9 cellular contexts compared by ENCODE assay signal in the genomic region with DNA sequence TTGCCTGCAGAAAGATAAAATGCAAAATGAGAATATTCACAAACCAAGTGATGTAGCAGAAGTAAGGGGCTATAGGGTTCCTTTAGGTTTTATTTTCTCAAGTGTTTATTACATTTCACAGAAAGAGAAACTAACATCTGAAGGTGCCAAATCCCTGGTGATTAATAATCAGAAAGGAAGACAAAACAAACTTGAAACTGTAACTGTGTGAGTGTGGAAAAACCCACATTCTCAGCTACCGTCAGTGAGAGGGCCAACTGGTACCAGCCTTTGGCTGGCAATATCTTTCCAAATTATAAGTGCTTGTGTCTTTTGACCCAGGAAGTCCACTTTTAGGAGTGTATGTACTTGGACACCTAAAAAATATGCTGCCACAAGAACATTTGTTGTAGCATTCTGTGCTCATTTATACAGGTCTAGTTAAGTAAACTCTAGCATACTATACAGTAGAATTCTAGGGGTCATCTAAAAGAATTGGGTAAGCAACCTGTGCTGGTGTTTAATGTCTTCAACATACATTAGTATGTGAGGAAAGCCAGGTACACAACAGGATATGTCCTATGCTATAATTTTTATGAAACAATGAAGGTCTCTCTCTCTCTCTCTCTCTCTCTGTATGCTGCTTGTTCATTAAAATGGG. TPM values are rescaled to one million over a fixed set of nuclear protein-coding genes. Genes with fewer than 3 reads are reported as not detected.
DNase-seq lines count a peak whose midpoint lies in the region; ATAC-seq and TF ChIP-seq lines count a peak whose summit lies in the region.
"Had no signal": no experiment of that assay in that cellular context is flagged by ENCODE, and none has a peak within 500 bp of the region (broad histone marks: within the 10 kb centered on the region; RNA-seq: fewer than 3 reads in every experiment).

No MANE protein-coding gene starts in this region.

- intact Hi-C loops in PC-3 (cut with micrococcal nuclease), result no loop called here

- no peak overlapping the region for H3K9ac ChIP-seq in PC-3 (ENCODE audit: low read length)

- no peaks in the 10 kb centered on the region for H3K79me2 ChIP-seq in PC-3 (ENCODE audit: low read length)

- no peaks in the 10 kb centered on the region for H3F3A ChIP-seq in PC-3 (ENCODE audit: low read length, unreplicated experiment)

- H3K9me3 Mint-ChIP-seq in activated naive CD8-positive, alpha-beta T cell treated with anti-CD3 and anti-CD28 coated beads, Interleukin-2, amount 10 ng/mL, durations not matched to agents 7 days and 5 days, result peaks cover 3% of the 10 kb centered on the region

- ATAC-seq in GM18858 (IDR thresholded peaks at IDR 0.05; ENCODE audit: unreplicated experiment) (peak; percentile 93), GM21447 (IDR thresholded peaks at IDR 0.05; ENCODE audit: unreplicated experiment) (peak; percentile 93), HG03196 (IDR thresholded peaks at IDR 0.05; ENCODE audit: unreplicated experiment) (peak; percentile 71), PC-3 (no peak)
- peak; percentile 82 for ATAC-seq in activated naive CD8-positive, alpha-beta T cell treated with anti-CD3 and anti-CD28 coated beads, Interleukin-2, amount 10 ng/mL, durations not matched to agents 7 days and 5 days (ENCODE audit: low read depth)

- H3K36me3 ChIP-seq in PC-3 (ENCODE audit: low read depth, low read length), result no peaks in the 10 kb centered on the region

- H2AFZ ChIP-seq in PC-3 (ENCODE audit: low read length), result no peak overlapping the region

- H3K9me2 ChIP-seq in PC-3 (replicated peaks; ENCODE audit: low read length), result no peaks in the 10 kb centered on the region

- peaks cover 64% of the 10 kb centered on the region for H3K4me1 Mint-ChIP-seq in activated naive CD8-positive, alpha-beta T cell treated with anti-CD3 and anti-CD28 coated beads, Interleukin-2, amount 10 ng/mL, durations not matched to agents 7 days and 5 days

- H3K27me3 ChIP-seq in PC-3 (ENCODE audit: low read length), result no peaks in the 10 kb centered on the region
- H3K27me3 ChIP-seq: dorsolateral prefrontal cortex had no signal

- no peak overlapping the region for H3K4me3 ChIP-seq in PC-3 (ENCODE audit: low read length)
- H3K4me3 ChIP-seq: dorsolateral prefrontal cortex had no signal

- POLR2A ChIA-PET in activated naive CD8-positive, alpha-beta T cell treated with anti-CD3 and anti-CD28 coated beads, Interleukin-2, amount 10 ng/mL, durations not matched to agents 7 days and 5 days (lab: Charles Lee), result interaction anchor here (1.2 to 2.1 kb wide), 4 partner anchors 8 to 17 kb away, joined by 3 to 10 read pairs (median 6); no protein-coding TSS in a partner anchor
- POLR2A ChIA-PET in PC-3 (lab: Charles Lee; ENCODE audit: unreplicated experiment), result no interaction called here

- H3K4me2 ChIP-seq in PC-3 (ENCODE audit: low read length), result no peak overlapping the region

- no peaks in the 10 kb centered on the region for H4K20me1 ChIP-seq in PC-3 (ENCODE audit: low read length)

- no peak for DNase-seq in activated naive CD8-positive, alpha-beta T cell treated with anti-CD3 and anti-CD28 coated beads, Interleukin-2, amount 10 ng/mL, durations not matched to agents 7 days and 5 days
- no peak for DNase-seq in PC-3
- DNase-seq in NCI-H1092 treated with DMSO at 0.1 percent for 48 hours (lab: John Stamatoyannopoulos, UW), result no peak
- no peak for DNase-seq in medulla oblongata (ENCODE audit: extremely low spot score)
- no peak for DNase-seq in NCI-H1417 (lab: John Stamatoyannopoulos, UW)
- DNase-seq: dorsolateral prefrontal cortex had no signal

- TF ChIP-seq CTCF in PC-3 (conservative IDR thresholded peaks at IDR 0.05; ENCODE audit: low read depth, low read length), result no peak

- H3K4me3 Mint-ChIP-seq in activated naive CD8-positive, alpha-beta T cell treated with anti-CD3 and anti-CD28 coated beads, Interleukin-2, amount 10 ng/mL, durations not matched to agents 7 days and 5 days, result peak overlapping the region; percentile 54

- CTCF ChIA-PET in PC-3 (lab: Charles Lee), result no interaction called here

- no peaks in the 10 kb centered on the region for H3K27me3 Mint-ChIP-seq in activated naive CD8-positive, alpha-beta T cell treated with anti-CD3 and anti-CD28 coated beads, Interleukin-2, amount 10 ng/mL, durations not matched to agents 7 days and 5 days

- peak overlapping the region; percentile 82 for H3K27ac Mint-ChIP-seq in activated naive CD8-positive, alpha-beta T cell treated with anti-CD3 and anti-CD28 coated beads, Interleukin-2, amount 10 ng/mL, durations not matched to agents 7 days and 5 days

- no TSS peak for BruUV-seq in PC-3 (replicated peaks; lab: Mats Ljungman, UMichigan)

- peaks cover 27% of the 10 kb centered on the region for H3K36me3 Mint-ChIP-seq in activated naive CD8-positive, alpha-beta T cell treated with anti-CD3 and anti-CD28 coated beads, Interleukin-2, amount 10 ng/mL, durations not matched to agents 7 days and 5 days

- H3K4me1 ChIP-seq in PC-3 (ENCODE audit: insufficient read depth, low read length), result no peaks in the 10 kb centered on the region

- H3K27ac ChIP-seq in PC-3 (ENCODE audit: low read length), result no peak overlapping the region
- H3K27ac ChIP-seq: dorsolateral prefrontal cortex had no signal

- no peaks in the 10 kb centered on the region for H3K9me3 ChIP-seq in PC-3 (ENCODE audit: low read length)

RNA-seq across cellular contexts. Expression of a gene that starts 6.6 kb away (rescaled TPM):
- 100 to 1,000 TPM in 1 of 2 experiments, 10 to 100 TPM in 1; 99.9 to 110 TPM for total RNA-seq in activated naive CD8-positive, alpha-beta T cell treated with anti-CD3 and anti-CD28 coated beads, Interleukin-2, amount 10 ng/mL, durations not matched to agents 7 days and 5 days
- not detected in 2 replicates for total RNA-seq in PC-3 (2014; rRNA removed)

Comparison
In these comparisons a context has a peak if more than half of its experiments do, and no peak if none do; other contexts are left out.
1. RNA of a gene that starts 6.6 kb away (total RNA-seq): 99.9 to 110 TPM in activated naive CD8-positive, alpha-beta T cell treated with anti-CD3 and anti-CD28 coated beads, Interleukin-2, amount 10 ng/mL, durations not matched to agents 7 days and 5 days; not detected in PC-3; every median in the first group is over 100 times any median in the second.